8 cellular contexts compared by ENCODE assay signal in genomic region chr12:111408686-111409402, GRCh38. TPM values are rescaled to one million over a fixed set of nuclear protein-coding genes. Genes with fewer than 3 reads are reported as not detected.
DNase-seq lines count a peak whose midpoint lies in the region; ATAC-seq, FAIRE-seq and TF ChIP-seq lines count a peak whose summit lies in the region.

No MANE protein-coding gene starts in this region.

- DNase-seq in CD4-positive, CD25-positive, alpha-beta regulatory T cell = no peak
- peak; percentile 39 for DNase-seq in LHCN-M2 (ENCODE audit: low read depth)
- DNase-seq in dorsolateral prefrontal cortex = no peak
- no peak for DNase-seq in neuronal stem cell (ENCODE audit: low spot score)
- no peak for DNase-seq in SW480 (ENCODE audit: low spot score)
- DNase-seq in urothelium cell line (ENCODE audit: low spot score) = no peak
- no peak for DNase-seq in cerebellar nuclear complex (lab: John Stamatoyannopoulos, UW)

- no peaks in the 10 kb centered on the region for H3K36me3 Mint-ChIP-seq in CD4-positive, CD25-positive, alpha-beta regulatory T cell

- H3K4me1 ChIP-seq in CD4-positive, CD25-positive, alpha-beta regulatory T cell (ENCODE audit: control insufficient read depth, insufficient read depth, low read length, poor library complexity, severe bottlenecking) = peaks cover 88% of the 10 kb centered on the region
- peaks cover 30 to 46% of the 10 kb centered on the region in 2 donors for H3K4me1 ChIP-seq in neuronal stem cell (ENCODE audit: control insufficient read depth in 2 of 2, insufficient read depth in 1 of 2, low read depth in 1 of 2, low read length in 2 of 2)

- WGBS in neuronal stem cell (ENCODE audit: extremely low coverage in 2 of 2, insufficient read length in 2 of 2, insufficient replicate concordance in 1 of 2), 2 donors = no CpG with 5 or more reads among the region's 4 CpGs

- H3K27me3 ChIP-seq in CD4-positive, CD25-positive, alpha-beta regulatory T cell (ENCODE audit: control insufficient read depth, insufficient read depth, low read length) = no peaks in the 10 kb centered on the region
- H3K27me3 ChIP-seq in dorsolateral prefrontal cortex (no peaks in the 10 kb centered on the region), neuronal stem cell (ENCODE audit: control insufficient read depth in 3 of 3, insufficient read depth in 3 of 3, low read depth in 1 of 3, low read length in 3 of 3) (peaks cover 0 to 9% (median 0%) of the 10 kb centered on the region in 3 experiments)

- H2BK120ac ChIP-seq in neuronal stem cell (ENCODE audit: low read depth, low read length) = peak overlapping the region; percentile 3

- peak overlapping the region; percentile 76 for H2BK5ac ChIP-seq in neuronal stem cell (ENCODE audit: low read length)

- no peak overlapping the region for H3K9ac ChIP-seq in neuronal stem cell (ENCODE audit: low read depth, low read length, poor library complexity)

- peak overlapping the region; percentile 74 to 91 (median 88) for H3K4me3 Mint-ChIP-seq in CD4-positive, CD25-positive, alpha-beta regulatory T cell

- H4K91ac ChIP-seq in neuronal stem cell (ENCODE audit: low read depth, low read length, poor library complexity) = no peak overlapping the region

- no peaks in the 10 kb centered on the region for H3K36me3 ChIP-seq in CD4-positive, CD25-positive, alpha-beta regulatory T cell (ENCODE audit: control insufficient read depth, insufficient read depth, low read length)
- no peaks in the 10 kb centered on the region for H3K36me3 ChIP-seq in neuronal stem cell (replicated peaks in 1 of 2; ENCODE audit: control insufficient read depth in 2 of 2, insufficient read depth in 2 of 2, low read length in 2 of 2)

- no peaks in the 10 kb centered on the region for H3K27me3 Mint-ChIP-seq in CD4-positive, CD25-positive, alpha-beta regulatory T cell

- peaks cover 4% of the 10 kb centered on the region for H3K79me1 ChIP-seq in neuronal stem cell (ENCODE audit: low read depth, low read length)

- no peak overlapping the region for H3K14ac ChIP-seq in neuronal stem cell (ENCODE audit: low read length)

- H2AFZ ChIP-seq in neuronal stem cell (ENCODE audit: low read length) = no peak overlapping the region

- TF ChIP-seq CTCF in dorsolateral prefrontal cortex (IDR thresholded peaks at IDR 0.05 in 54 of 56, conservative IDR thresholded peaks at IDR 0.05 in 2 of 56; ENCODE audit: low read depth in 1 of 56, partially characterized antibody in 56 of 56) = no peak

- peaks cover 5 to 85% (median 48%) of the 10 kb centered on the region in 4 donors for H3K4me1 Mint-ChIP-seq in CD4-positive, CD25-positive, alpha-beta regulatory T cell

- no peak for ATAC-seq in CD4-positive, CD25-positive, alpha-beta regulatory T cell (ENCODE audit: low read depth in 2 of 2)
- no peak for ATAC-seq in HG02763 (IDR thresholded peaks at IDR 0.05; ENCODE audit: unreplicated experiment)

- H3K27ac ChIP-seq in CD4-positive, CD25-positive, alpha-beta regulatory T cell (ENCODE audit: insufficient read depth, low read length, poor library complexity, severe bottlenecking) = peak overlapping the region; percentile 91
- peak overlapping the region in 58 of 59 donors; percentile 0 to 93 (median 83) for H3K27ac ChIP-seq in dorsolateral prefrontal cortex
- no peak overlapping the region for H3K27ac ChIP-seq in neuronal stem cell (replicated peaks; ENCODE audit: low read length)

- H3K4ac ChIP-seq in neuronal stem cell (ENCODE audit: low read length) = no peak overlapping the region

- peak overlapping the region; percentile 89 for H2BK15ac ChIP-seq in neuronal stem cell (ENCODE audit: low read length)

- no peak overlapping the region for H3K4me2 ChIP-seq in neuronal stem cell (ENCODE audit: insufficient read depth, low read length, poor library complexity, severe bottlenecking)

- peak overlapping the region; percentile 41 for H3K18ac ChIP-seq in neuronal stem cell (ENCODE audit: low read length)

- intact Hi-C loops in dorsolateral prefrontal cortex (cut with DNase I) = loop anchor here in 1 of 2 donors (5.0 to 10.0 kb wide), 2 partner anchors 38 to 186 kb away; partner anchors contain the start of gene ATXN2

- no peak for FAIRE-seq in urothelium cell line (lab: Jason Lieb, UNC)

- H3K23ac ChIP-seq in neuronal stem cell (ENCODE audit: low read depth, low read length, poor library complexity) = peak overlapping the region; percentile 61

- H3K4me3 ChIP-seq in CD4-positive, CD25-positive, alpha-beta regulatory T cell (ENCODE audit: low read depth, low read length) = peak overlapping the region; percentile 47
- peak overlapping the region in 47 of 59 donors; percentile 1 to 96 (median 33) for H3K4me3 ChIP-seq in dorsolateral prefrontal cortex
- no peak overlapping the region for H3K4me3 ChIP-seq in neuronal stem cell (ENCODE audit: low read length in 2 of 2)

- H2AK5ac ChIP-seq in neuronal stem cell (ENCODE audit: low read depth, low read length) = peak overlapping the region; percentile 85

- H3K9me3 Mint-ChIP-seq in CD4-positive, CD25-positive, alpha-beta regulatory T cell = no peaks in the 10 kb centered on the region

- H4K8ac ChIP-seq in neuronal stem cell (ENCODE audit: low read depth, low read length) = no peak overlapping the region

- no peak overlapping the region for H2BK12ac ChIP-seq in neuronal stem cell (ENCODE audit: low read length)

- peak overlapping the region; percentile 80 to 93 (median 83) for H3K27ac Mint-ChIP-seq in CD4-positive, CD25-positive, alpha-beta regulatory T cell

- H3K9me3 ChIP-seq in CD4-positive, CD25-positive, alpha-beta regulatory T cell (ENCODE audit: control insufficient read depth in 2 of 2, low read length in 2 of 2) = no peaks in the 10 kb centered on the region
- H3K9me3 ChIP-seq in neuronal stem cell (replicated peaks in 1 of 2; ENCODE audit: control insufficient read depth in 2 of 2, insufficient read depth in 1 of 2, low read depth in 1 of 2, low read length in 2 of 2) = no peaks in the 10 kb centered on the region

RNA-seq across cellular contexts. Expression of gene SH2B3, which starts 3.1 kb away (rescaled TPM):
- total RNA-seq in CD4-positive, CD25-positive, alpha-beta regulatory T cell = 25.7 TPM
- polyA plus RNA-seq in CD4-positive, CD25-positive, alpha-beta regulatory T cell = 1 to 10 TPM; 1.6 to 5.3 (median 3.8) TPM
- total RNA-seq in LHCN-M2 (2014; rRNA removed) (120 and 124 TPM in 2 replicates), dorsolateral prefrontal cortex (10 to 100 TPM in 116 of 120 experiments, 1 to 10 TPM in 4; 8.5 to 28.7 (median 14.8) TPM)
- 25.1 TPM for polyA plus RNA-seq in LHCN-M2 (2012)
- 6.5 TPM for polyA plus RNA-seq in neuronal stem cell (2013, experiment 1 of 2)
- 6.3 TPM for polyA plus RNA-seq in neuronal stem cell (2013, experiment 2 of 2)

RNA-seq across cellular contexts. Expression of gene PHETA1, which starts 39.9 kb away (rescaled TPM):
- total RNA-seq in CD4-positive, CD25-positive, alpha-beta regulatory T cell = 2.4 TPM
- polyA plus RNA-seq in CD4-positive, CD25-positive, alpha-beta regulatory T cell = 1 to 10 TPM in 2 of 4 donors, under 1 TPM in 2; 0.34 to 1.3 (median 0.87) TPM
- total RNA-seq in LHCN-M2 (2014; rRNA removed) (14.5 and 19.7 TPM in 2 replicates), dorsolateral prefrontal cortex (10 to 100 TPM in 12 of 120 experiments, 1 to 10 TPM in 108; 2.7 to 15.7 (median 7.2) TPM)
- polyA plus RNA-seq in LHCN-M2 (2012) = 8.5 TPM
- polyA plus RNA-seq in neuronal stem cell (2013, experiment 1 of 2) = 10.7 TPM
- polyA plus RNA-seq in neuronal stem cell (2013, experiment 2 of 2) = 11.2 TPM

Comparison
In these comparisons a context has a peak if more than half of its experiments do, and no peak if none do; other contexts are left out.
1. H3K4me3 ChIP-seq: peak in CD4-positive, CD25-positive, alpha-beta regulatory T cell (single experiment) and dorsolateral prefrontal cortex (47 of 59); none in neuronal stem cell (0 of 2).